In the genomic region with DNA sequence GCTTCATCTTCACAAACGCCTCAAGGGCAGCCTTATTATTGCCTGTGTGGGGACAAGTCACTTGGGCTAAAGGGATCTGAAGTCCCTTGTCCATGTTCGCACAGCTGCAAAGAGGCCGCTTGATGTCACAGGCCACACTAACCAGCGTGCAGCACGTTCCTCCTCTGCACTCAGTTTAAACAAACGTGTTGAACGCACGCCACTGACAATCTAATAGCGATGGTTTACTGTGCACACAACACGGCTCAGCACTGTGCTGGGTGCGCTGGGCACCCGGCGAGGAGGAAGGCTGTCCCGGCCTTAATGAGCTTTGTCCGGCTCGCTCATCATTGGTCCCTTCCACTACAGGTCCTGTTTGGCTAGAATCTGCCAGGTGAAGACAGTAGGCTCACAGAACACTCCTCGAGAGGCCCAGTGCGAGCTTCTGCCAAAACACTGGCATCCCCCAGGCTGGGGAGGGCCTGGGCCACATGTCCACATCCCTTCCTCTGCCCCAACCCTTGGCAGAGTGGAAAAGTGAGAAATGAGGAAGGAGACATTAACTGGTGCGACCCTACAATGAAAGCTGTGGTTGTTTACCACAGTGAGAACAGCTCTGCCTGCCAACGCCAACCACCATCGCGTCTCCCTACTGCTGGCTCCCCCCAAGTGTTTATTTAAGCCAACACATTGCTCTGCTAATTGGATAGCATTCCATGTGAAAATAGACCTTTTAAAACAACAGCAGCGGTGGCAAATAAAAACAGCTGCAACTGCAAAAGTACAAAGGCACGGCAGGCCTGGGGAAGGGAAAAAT, we compare ENCODE assay signal across 1 cellular context.
TF ChIP-seq lines count a peak whose summit lies in the region.

No MANE protein-coding gene starts in this region.

TF ChIP-seq in GM12878, 131 proteins besides CTCF, POLR2A, EP300 and RAD21 (continued from another document):
- TF ChIP-seq, protein P1, sequence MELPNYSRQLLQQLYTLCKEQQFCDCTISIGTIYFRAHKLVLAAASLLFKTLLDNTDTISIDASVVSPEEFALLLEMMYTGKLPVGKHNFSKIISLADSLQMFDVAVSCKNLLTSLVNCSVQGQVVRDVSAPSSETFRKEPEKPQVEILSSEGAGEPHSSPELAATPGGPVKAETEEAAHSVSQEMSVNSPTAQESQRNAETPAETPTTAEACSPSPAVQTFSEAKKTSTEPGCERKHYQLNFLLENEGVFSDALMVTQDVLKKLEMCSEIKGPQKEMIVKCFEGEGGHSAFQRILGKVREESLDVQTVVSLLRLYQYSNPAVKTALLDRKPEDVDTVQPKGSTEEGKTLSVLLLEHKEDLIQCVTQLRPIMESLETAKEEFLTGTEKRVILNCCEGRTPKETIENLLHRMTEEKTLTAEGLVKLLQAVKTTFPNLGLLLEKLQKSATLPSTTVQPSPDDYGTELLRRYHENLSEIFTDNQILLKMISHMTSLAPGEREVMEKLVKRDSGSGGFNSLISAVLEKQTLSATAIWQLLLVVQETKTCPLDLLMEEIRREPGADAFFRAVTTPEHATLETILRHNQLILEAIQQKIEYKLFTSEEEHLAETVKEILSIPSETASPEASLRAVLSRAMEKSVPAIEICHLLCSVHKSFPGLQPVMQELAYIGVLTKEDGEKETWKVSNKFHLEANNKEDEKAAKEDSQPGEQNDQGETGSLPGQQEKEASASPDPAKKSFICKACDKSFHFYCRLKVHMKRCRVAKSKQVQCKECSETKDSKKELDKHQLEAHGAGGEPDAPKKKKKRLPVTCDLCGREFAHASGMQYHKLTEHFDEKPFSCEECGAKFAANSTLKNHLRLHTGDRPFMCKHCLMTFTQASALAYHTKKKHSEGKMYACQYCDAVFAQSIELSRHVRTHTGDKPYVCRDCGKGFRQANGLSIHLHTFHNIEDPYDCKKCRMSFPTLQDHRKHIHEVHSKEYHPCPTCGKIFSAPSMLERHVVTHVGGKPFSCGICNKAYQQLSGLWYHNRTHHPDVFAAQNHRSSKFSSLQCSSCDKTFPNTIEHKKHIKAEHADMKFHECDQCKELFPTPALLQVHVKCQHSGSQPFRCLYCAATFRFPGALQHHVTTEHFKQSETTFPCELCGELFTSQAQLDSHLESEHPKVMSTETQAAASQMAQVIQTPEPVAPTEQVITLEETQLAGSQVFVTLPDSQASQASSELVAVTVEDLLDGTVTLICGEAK (IDR thresholded peaks at IDR 0.05; ENCODE audit: borderline replicate concordance), result no peak
- TF ChIP-seq MEF2B (IDR thresholded peaks at IDR 0.05; ENCODE audit: partially characterized antibody, poor library complexity, severe bottlenecking) (no peak), BMI1 (IDR thresholded peaks at IDR 0.05; ENCODE audit: borderline replicate concordance) (no peak)
